ENCODE assay signal across 1 cellular context in genomic region chr19:11813801-11814706, GRCh38.
TF ChIP-seq lines count a peak whose summit lies in the region.

Gene ZNF440, plus strand, starts transcription at chr19:11814273. Its CDS starts 175 bp downstream, at chr19:11814448.

TF ChIP-seq in K562, 482 proteins besides CTCF, POLR2A, EP300 and RAD21 (continued from another document and continues in another):
- TF ChIP-seq ZBTB34 (CRISPR knock-in tag; IDR thresholded peaks at IDR 0.05) (no peak), ZFP1 (CRISPR knock-in tag; IDR thresholded peaks at IDR 0.05) (no peak), BRF2 (IDR thresholded peaks at IDR 0.05; ENCODE audit: borderline replicate concordance, insufficient read depth, insufficient read length) (no peak), CBFB (CRISPR knock-in tag; IDR thresholded peaks at IDR 0.05) (no peak), POLR2B (IDR thresholded peaks at IDR 0.05; ENCODE audit: low read depth, partially characterized antibody) (peak; percentile 98), POLR2H (tag; IDR thresholded peaks at IDR 0.05; ENCODE audit: low read depth) (peak; percentile 90), HES1 (IDR thresholded peaks at IDR 0.05; ENCODE audit: low read depth) (no peak), ZNF668 (CRISPR knock-in tag; IDR thresholded peaks at IDR 0.05) (no peak), CBFA2T3 (IDR thresholded peaks at IDR 0.05) (no peak), ZNF584 (CRISPR knock-in tag; IDR thresholded peaks at IDR 0.05; ENCODE audit: low read depth) (no peak), SMARCA4 (IDR thresholded peaks at IDR 0.05) (no peak), EP400 (IDR thresholded peaks at IDR 0.05) (peak; percentile 61), CBX8 (IDR thresholded peaks at IDR 0.05; ENCODE audit: borderline replicate concordance, extremely low read depth, low read depth, low read length, poor library complexity, severe bottlenecking) (no peak), ZNF609 (CRISPR knock-in tag; IDR thresholded peaks at IDR 0.05; ENCODE audit: borderline replicate concordance) (no peak), RBM14 (IDR thresholded peaks at IDR 0.05; ENCODE audit: borderline replicate concordance, insufficient read depth, low read depth, low read length) (no peak), MEIS2 (IDR thresholded peaks at IDR 0.05; ENCODE audit: partially characterized antibody) (peak; percentile 92), FOSL1 (tag; conservative IDR thresholded peaks at IDR 0.05) (no peak), GTF2A2 (tag; IDR thresholded peaks at IDR 0.05) (no peak), TOE1 (IDR thresholded peaks at IDR 0.05; ENCODE audit: borderline replicate concordance) (no peak), TOE1 (CRISPR knock-in tag; IDR thresholded peaks at IDR 0.05; ENCODE audit: borderline replicate concordance, low read depth) (no peak), ETV1 (tag; conservative IDR thresholded peaks at IDR 0.05; ENCODE audit: low read depth) (no peak), ZNF184 (CRISPR knock-in tag; IDR thresholded peaks at IDR 0.05) (no peak), ARID1B (IDR thresholded peaks at IDR 0.05) (no peak), ZNF140 (CRISPR knock-in tag; IDR thresholded peaks at IDR 0.05) (no peak), ZNF76 (CRISPR knock-in tag; IDR thresholded peaks at IDR 0.05; ENCODE audit: borderline replicate concordance) (no peak), THRA (IDR thresholded peaks at IDR 0.05) (no peak), NFATC3 (IDR thresholded peaks at IDR 0.05) (no peak), ZNF586 (CRISPR knock-in tag; conservative IDR thresholded peaks at IDR 0.05) (no peak), MXD1 (CRISPR knock-in tag; IDR thresholded peaks at IDR 0.05; ENCODE audit: borderline replicate concordance, poor library complexity, severe bottlenecking) (no peak), ZNF764 (CRISPR knock-in tag; IDR thresholded peaks at IDR 0.05; ENCODE audit: low read depth) (no peak), JUND (IDR thresholded peaks at IDR 0.05; ENCODE audit: borderline replicate concordance, low read depth, low read length) (no peak), JUND (tag; IDR thresholded peaks at IDR 0.05; ENCODE audit: borderline replicate concordance, low read depth, low read length) (no peak), ZFX (CRISPR knock-in tag; IDR thresholded peaks at IDR 0.05) (peak; percentile 84), MYC (IDR thresholded peaks at IDR 0.05; ENCODE audit: low read depth, low read length) (peak; percentile 50), MYC (CRISPR knock-in tag; IDR thresholded peaks at IDR 0.05; ENCODE audit: borderline replicate concordance, low read depth) (no peak), FOXO4 (CRISPR knock-in tag; IDR thresholded peaks at IDR 0.05) (no peak), LCOR (CRISPR knock-in tag; IDR thresholded peaks at IDR 0.05) (no peak), BDP1 (IDR thresholded peaks at IDR 0.05; ENCODE audit: insufficient read depth, insufficient read length) (no peak), NFE2 (IDR thresholded peaks at IDR 0.05; ENCODE audit: low read depth) (no peak), ETS2 (tag; IDR thresholded peaks at IDR 0.05; ENCODE audit: borderline replicate concordance, poor library complexity, severe bottlenecking) (no peak), NCOA6 (IDR thresholded peaks at IDR 0.05) (no peak), NFYB (IDR thresholded peaks at IDR 0.05; ENCODE audit: extremely low read depth, insufficient read length) (peak; percentile 93), FOXK2 (conservative IDR thresholded peaks at IDR 0.05 in 1 of 2, IDR thresholded peaks at IDR 0.05 in 1 of 2; ENCODE audit: low read depth in 2 of 2) (no peak), CTBP1 (IDR thresholded peaks at IDR 0.05; ENCODE audit: borderline replicate concordance) (no peak; the same call in 1 of the 2 replicates), ZNF583 (CRISPR knock-in tag; IDR thresholded peaks at IDR 0.05) (0 out of 2 replicates have a peak, but pooled peaks have one; percentile 33), EZH2 (IDR thresholded peaks at IDR 0.05; ENCODE audit: borderline replicate concordance, low read depth, low read length) (no peak), FOS (IDR thresholded peaks at IDR 0.05; ENCODE audit: extremely low read depth, insufficient read length) (peak; percentile 69), ZNF57 (CRISPR knock-in tag; IDR thresholded peaks at IDR 0.05) (no peak; the same call in 1 of the 2 replicates), PHB2 (IDR thresholded peaks at IDR 0.05; ENCODE audit: low read depth) (no peak), TFAM (CRISPR knock-in tag; conservative IDR thresholded peaks at IDR 0.05) (no peak), ZSCAN29 (IDR thresholded peaks at IDR 0.05) (no peak), GTF2B (IDR thresholded peaks at IDR 0.05; ENCODE audit: extremely low read depth, insufficient read length) (no peak), COPS2 (conservative IDR thresholded peaks at IDR 0.05) (no peak)
- TF ChIP-seq, protein P1, sequence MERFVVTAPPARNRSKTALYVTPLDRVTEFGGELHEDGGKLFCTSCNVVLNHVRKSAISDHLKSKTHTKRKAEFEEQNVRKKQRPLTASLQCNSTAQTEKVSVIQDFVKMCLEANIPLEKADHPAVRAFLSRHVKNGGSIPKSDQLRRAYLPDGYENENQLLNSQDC (CRISPR knock-in tag; IDR thresholded peaks at IDR 0.05): peak; percentile 60; the same call in 1 of the 2 replicates
- TF ChIP-seq, protein P2, sequence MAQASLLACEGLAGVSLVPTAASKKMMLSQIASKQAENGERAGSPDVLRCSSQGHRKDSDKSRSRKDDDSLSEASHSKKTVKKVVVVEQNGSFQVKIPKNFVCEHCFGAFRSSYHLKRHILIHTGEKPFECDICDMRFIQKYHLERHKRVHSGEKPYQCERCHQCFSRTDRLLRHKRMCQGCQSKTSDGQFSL (CRISPR knock-in tag; IDR thresholded peaks at IDR 0.05): no peak
- TF ChIP-seq, protein P2 (tag; IDR thresholded peaks at IDR 0.05): no peak
- TF ChIP-seq, protein P3, sequence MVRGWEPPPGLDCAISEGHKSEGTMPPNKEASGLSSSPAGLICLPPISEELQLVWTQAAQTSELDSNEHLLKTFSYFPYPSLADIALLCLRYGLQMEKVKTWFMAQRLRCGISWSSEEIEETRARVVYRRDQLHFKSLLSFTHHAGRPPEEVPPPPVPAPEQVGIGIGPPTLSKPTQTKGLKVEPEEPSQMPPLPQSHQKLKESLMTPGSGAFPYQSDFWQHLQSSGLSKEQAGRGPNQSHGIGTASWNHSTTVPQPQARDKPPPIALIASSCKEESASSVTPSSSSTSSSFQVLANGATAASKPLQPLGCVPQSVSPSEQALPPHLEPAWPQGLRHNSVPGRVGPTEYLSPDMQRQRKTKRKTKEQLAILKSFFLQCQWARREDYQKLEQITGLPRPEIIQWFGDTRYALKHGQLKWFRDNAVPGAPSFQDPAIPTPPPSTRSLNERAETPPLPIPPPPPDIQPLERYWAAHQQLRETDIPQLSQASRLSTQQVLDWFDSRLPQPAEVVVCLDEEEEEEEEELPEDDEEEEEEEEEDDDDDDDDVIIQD (CRISPR knock-in tag; IDR thresholded peaks at IDR 0.05): no peak
